ENCODE assay signal across 10 cellular contexts in the genomic region with DNA sequence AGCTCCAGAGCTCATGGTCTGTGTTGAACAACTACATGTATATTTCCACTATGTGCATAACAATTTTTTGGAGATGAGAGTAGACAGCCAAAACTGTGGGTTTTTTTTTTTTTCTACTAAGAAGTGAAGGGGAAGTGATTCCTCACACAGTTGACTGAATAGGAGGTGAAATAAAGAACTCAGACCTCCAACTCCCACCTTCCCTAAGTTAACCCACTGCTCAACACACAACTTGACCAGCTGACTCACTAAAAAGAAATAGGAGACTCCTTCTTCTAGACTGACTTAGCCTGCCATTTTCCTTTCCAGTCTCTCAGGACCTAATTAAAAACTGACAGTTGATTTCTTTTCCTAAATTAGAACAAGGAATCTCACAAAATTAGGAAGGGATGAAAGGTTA. TPM values are rescaled to one million over a fixed set of nuclear protein-coding genes. Genes with fewer than 3 reads are reported as not detected.
DNase-seq lines count a peak whose midpoint lies in the region; ATAC-seq and TF ChIP-seq lines count a peak whose summit lies in the region.
"Had no signal": no experiment of that assay in that cellular context is flagged by ENCODE, and none has a peak within 500 bp of the region (broad histone marks: within the 10 kb centered on the region; RNA-seq: fewer than 3 reads in every experiment).

No MANE protein-coding gene starts in this region.

- H4K91ac ChIP-seq in mesenchymal stem cell (ENCODE audit: low read length): no peak overlapping the region

- peaks cover 75% of the 10 kb centered on the region for H3K36me3 Mint-ChIP-seq in CD4-positive, alpha-beta T cell (ENCODE audit: low read depth)
- H3K36me3 Mint-ChIP-seq in activated CD4-positive, alpha-beta memory T cell treated with anti-CD3 and anti-CD28 coated beads, Interleukin-2, amount 10 ng/mL, durations not matched to agents 7 days and 5 days (ENCODE audit: low read depth): peaks cover 50% of the 10 kb centered on the region

- TF ChIP-seq CTCF in CD4-positive, alpha-beta T cell (IDR thresholded peaks at IDR 0.05): no peak
- TF ChIP-seq CTCF in HL-60 (IDR thresholded peaks at IDR 0.05; ENCODE audit: insufficient read depth, low read length): no peak

- H2BK5ac ChIP-seq in mesenchymal stem cell (ENCODE audit: low read depth, low read length, poor library complexity, severe bottlenecking): no peak overlapping the region

- H3K27me3 ChIP-seq in CD4-positive, alpha-beta T cell (ENCODE audit: control insufficient read depth, insufficient read depth, low read length): no peaks in the 10 kb centered on the region
- H3K27me3 ChIP-seq in HL-60 (ENCODE audit: insufficient read depth, poor library complexity, severe bottlenecking): no peaks in the 10 kb centered on the region
- no peaks in the 10 kb centered on the region for H3K27me3 ChIP-seq in mesenchymal stem cell (ENCODE audit: control insufficient read depth in 1 of 2, insufficient read depth in 1 of 2, low read length in 2 of 2)

- H2BK120ac ChIP-seq in mesenchymal stem cell (ENCODE audit: low read depth, low read length): no peak overlapping the region

- no peaks in the 10 kb centered on the region for H3K9me3 ChIP-seq in CD4-positive, alpha-beta T cell (ENCODE audit: control insufficient read depth, low read length)
- H3K9me3 ChIP-seq in mesenchymal stem cell (ENCODE audit: control insufficient read depth, low read length): no peaks in the 10 kb centered on the region

- no peak overlapping the region for H2AFZ ChIP-seq in mesenchymal stem cell (ENCODE audit: low read depth, low read length)

- no peak overlapping the region for H2BK15ac ChIP-seq in mesenchymal stem cell (ENCODE audit: low read depth, poor library complexity, severe bottlenecking)

- POLR2A ChIA-PET in CD4-positive, alpha-beta T cell (lab: Charles Lee): interaction anchor here (0.6 to 4.2 kb wide), 4 partner anchors 33 to 403 kb away, joined by 3 to 24 read pairs (median 14); a partner anchor contains a TSS
- POLR2A ChIA-PET in activated CD4-positive, alpha-beta memory T cell treated with anti-CD3 and anti-CD28 coated beads, Interleukin-2, amount 10 ng/mL, durations not matched to agents 7 days and 5 days (lab: Charles Lee): interaction anchor here (3.7 kb wide), 1 partner anchor 102 kb away, joined by 24 read pairs; no protein-coding TSS in a partner anchor

- peak overlapping the region; percentile 98 for H3K9ac ChIP-seq in mesenchymal stem cell (ENCODE audit: low read length)

- H3K4ac ChIP-seq in mesenchymal stem cell (ENCODE audit: low read depth in 1 of 2, low read length in 2 of 2): no peak overlapping the region

- H3K18ac ChIP-seq in mesenchymal stem cell (ENCODE audit: low read depth in 1 of 2, low read length in 2 of 2): no peak overlapping the region

- DNase-seq in CD4-positive, alpha-beta T cell: no peak
- DNase-seq in HL-60 (ENCODE audit: low read depth in 1 of 2, low spot score in 1 of 2) (no peak), mesenchymal stem cell (no peak), SKM-1 treated with dmso at 0.1 percent for 144 hours (lab: John Stamatoyannopoulos, UW; ENCODE audit: unreplicated experiment) (no peak)
- DNase-seq in activated CD4-positive, alpha-beta memory T cell treated with anti-CD3 and anti-CD28 coated beads, Interleukin-2, amount 10 ng/mL, durations not matched to agents 7 days and 5 days: no peak
- no peak for DNase-seq in stimulated activated CD4-positive, alpha-beta T cell treated with anti-CD3 and anti-CD28 coated beads, Interleukin-2, amount 100 ng/mL, for 24 hours
- DNase-seq: mesendoderm; stimulated activated CD4-positive, alpha-beta T cell treated with anti-CD3 and anti-CD28 coated beads, Interleukin-2, amount 100 ng/mL, for 48 hours had no signal

- no peak overlapping the region for H4K8ac ChIP-seq in mesenchymal stem cell (ENCODE audit: low read length)

- H2BK12ac ChIP-seq in mesenchymal stem cell (ENCODE audit: low read length in 2 of 2): no peak overlapping the region

- H3K9me3 Mint-ChIP-seq in CD4-positive, alpha-beta T cell: no peaks in the 10 kb centered on the region
- peaks cover 3% of the 10 kb centered on the region for H3K9me3 Mint-ChIP-seq in activated CD4-positive, alpha-beta memory T cell treated with anti-CD3 and anti-CD28 coated beads, Interleukin-2, amount 10 ng/mL, durations not matched to agents 7 days and 5 days

- H3K4me3 ChIP-seq in HL-60 (replicated peaks; ENCODE audit: insufficient read depth, low read length) (peak overlapping the region; percentile 83), mesenchymal stem cell (ENCODE audit: insufficient read depth in 1 of 2, low read depth in 1 of 2, low read length in 2 of 2) (peak overlapping the region in 1 of 2 experiments; percentile 97)

- no peaks in the 10 kb centered on the region for H3K27me3 Mint-ChIP-seq in CD4-positive, alpha-beta T cell
- no peaks in the 10 kb centered on the region for H3K27me3 Mint-ChIP-seq in activated CD4-positive, alpha-beta memory T cell treated with anti-CD3 and anti-CD28 coated beads, Interleukin-2, amount 10 ng/mL, durations not matched to agents 7 days and 5 days

- H3K79me1 ChIP-seq in mesenchymal stem cell (replicated peaks; ENCODE audit: low read length, poor library complexity, severe bottlenecking): peaks cover 18% of the 10 kb centered on the region

- H2AK5ac ChIP-seq in mesenchymal stem cell (ENCODE audit: low read length, severe bottlenecking): no peak overlapping the region

- peak overlapping the region; percentile 29 for H3K27ac ChIP-seq in CD4-positive, alpha-beta T cell (ENCODE audit: low read depth, low read length)
- H3K27ac ChIP-seq in HL-60 (replicated peaks): no peak overlapping the region; the same call in 1 of the 2 replicates
- H3K27ac ChIP-seq in mesenchymal stem cell (ENCODE audit: low read length, poor library complexity, severe bottlenecking): no peak overlapping the region

- no peak overlapping the region for H3K14ac ChIP-seq in mesenchymal stem cell (ENCODE audit: low read length in 2 of 2)

- peak overlapping the region; percentile 93 for H3K27ac Mint-ChIP-seq in CD4-positive, alpha-beta T cell
- peak overlapping the region; percentile 62 for H3K27ac Mint-ChIP-seq in activated CD4-positive, alpha-beta memory T cell treated with anti-CD3 and anti-CD28 coated beads, Interleukin-2, amount 10 ng/mL, durations not matched to agents 7 days and 5 days

- H3K4me1 Mint-ChIP-seq in CD4-positive, alpha-beta T cell (ENCODE audit: low read depth): peaks cover 54% of the 10 kb centered on the region
- peaks cover 47% of the 10 kb centered on the region for H3K4me1 Mint-ChIP-seq in activated CD4-positive, alpha-beta memory T cell treated with anti-CD3 and anti-CD28 coated beads, Interleukin-2, amount 10 ng/mL, durations not matched to agents 7 days and 5 days

- H3K36me3 ChIP-seq in mesenchymal stem cell (ENCODE audit: control insufficient read depth in 1 of 2, insufficient read depth in 2 of 2, low read depth in 1 of 2, low read length in 2 of 2): peaks cover 12 to 37% of the 10 kb centered on the region in 2 experiments

- H3K4me3 Mint-ChIP-seq in CD4-positive, alpha-beta T cell: peak overlapping the region; percentile 76
- H3K4me3 Mint-ChIP-seq in activated CD4-positive, alpha-beta memory T cell treated with anti-CD3 and anti-CD28 coated beads, Interleukin-2, amount 10 ng/mL, durations not matched to agents 7 days and 5 days: peak overlapping the region; percentile 34

- no peak overlapping the region for H3K4me2 ChIP-seq in mesenchymal stem cell (ENCODE audit: low read length, poor library complexity, severe bottlenecking)

- intact Hi-C loops in CD4-positive, alpha-beta T cell (cut with DNase I, micrococcal nuclease): loop anchor here (2.0 kb wide), 2 partner anchors 33 to 37 kb away; a partner anchor contains a TSS

- no peak for ATAC-seq in CD4-positive, alpha-beta T cell (ENCODE audit: poor library complexity)
- no peak for ATAC-seq in HG03439 (IDR thresholded peaks at IDR 0.05; ENCODE audit: unreplicated experiment)
- no peak for ATAC-seq in HG03342 (IDR thresholded peaks at IDR 0.05; ENCODE audit: unreplicated experiment)

- H3K4me1 ChIP-seq in mesenchymal stem cell (ENCODE audit: control insufficient read depth, insufficient read depth, low read depth, low read length): no peaks in the 10 kb centered on the region

- H3K23ac ChIP-seq in mesenchymal stem cell (ENCODE audit: low read length in 2 of 2): no peak overlapping the region

- CTCF ChIA-PET in CD4-positive, alpha-beta T cell (lab: Charles Lee): interaction anchor here (1.3 to 7.3 kb wide), 4 partner anchors 57 to 101 kb away, joined by 5 to 75 read pairs (median 10); no protein-coding TSS in a partner anchor
- CTCF ChIA-PET in activated CD4-positive, alpha-beta memory T cell treated with anti-CD3 and anti-CD28 coated beads, Interleukin-2, amount 10 ng/mL, durations not matched to agents 7 days and 5 days (lab: Charles Lee): interaction anchor here (5.7 to 8.1 kb wide), 2 partner anchors 90 to 102 kb away, joined by 82 to 162 read pairs; no protein-coding TSS in a partner anchor

RNA-seq across cellular contexts. Expression of a gene that starts 1.7 kb away (rescaled TPM):
- 10 to 100 TPM; 53.4 to 55.8 TPM for total RNA-seq in CD4-positive, alpha-beta T cell
- total RNA-seq in activated CD4-positive, alpha-beta memory T cell treated with anti-CD3 and anti-CD28 coated beads, Interleukin-2, amount 10 ng/mL, durations not matched to agents 7 days and 5 days: 100 to 1,000 TPM; 210 to 211 TPM
- 209 TPM for polyA plus RNA-seq in mesenchymal stem cell (2013, experiment 1 of 2)
- polyA plus RNA-seq in mesenchymal stem cell (2013, experiment 2 of 2): 208 TPM

RNA-seq across cellular contexts. Expression of a gene that starts 33.4 kb away (rescaled TPM):
- 10 to 100 TPM; 46.6 to 47.2 TPM for total RNA-seq in CD4-positive, alpha-beta T cell
- total RNA-seq in activated CD4-positive, alpha-beta memory T cell treated with anti-CD3 and anti-CD28 coated beads, Interleukin-2, amount 10 ng/mL, durations not matched to agents 7 days and 5 days: 10 to 100 TPM; 16.1 to 17.1 TPM
- polyA plus RNA-seq in mesenchymal stem cell (2013, experiment 1 of 2): 40.7 TPM
- polyA plus RNA-seq in mesenchymal stem cell (2013, experiment 2 of 2): 40.7 TPM

RNA-seq across cellular contexts. Expression of a gene that starts 41.6 kb away (rescaled TPM):
- 10 to 100 TPM in 1 of 2 experiments, 1 to 10 TPM in 1; 8.4 to 10.5 TPM for total RNA-seq in CD4-positive, alpha-beta T cell
- 10 to 100 TPM; 12.8 to 13.3 TPM for total RNA-seq in activated CD4-positive, alpha-beta memory T cell treated with anti-CD3 and anti-CD28 coated beads, Interleukin-2, amount 10 ng/mL, durations not matched to agents 7 days and 5 days
- polyA plus RNA-seq in mesenchymal stem cell (2013, experiment 1 of 2): 0.64 TPM
- polyA plus RNA-seq in mesenchymal stem cell (2013, experiment 2 of 2): 0.63 TPM
